In the genomic region with DNA sequence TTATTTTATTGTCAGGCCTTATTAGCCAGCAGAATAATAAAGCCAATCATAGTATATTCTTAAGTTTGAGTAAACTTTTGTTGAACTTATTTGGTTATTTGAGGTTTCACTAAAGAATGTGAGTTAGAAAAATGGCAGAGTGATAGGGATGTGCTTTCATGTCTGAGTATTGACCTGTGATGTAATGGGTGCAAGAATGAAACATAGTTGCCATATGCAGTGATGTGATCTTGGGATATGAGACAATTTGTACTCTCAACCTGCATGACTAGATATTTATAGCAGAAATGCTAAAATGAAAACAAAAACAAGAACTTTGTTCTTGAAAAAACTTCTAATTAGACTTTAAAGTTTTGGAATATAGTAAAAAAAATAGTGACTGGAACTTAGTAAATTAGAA, we compare ENCODE assay signal across 15 cellular contexts.
A peak's percentile ranks its signal among the peaks of the same experiment; 100 is the strongest.
DNase-seq lines count a peak whose midpoint lies in the region; ATAC-seq and TF ChIP-seq lines count a peak whose summit lies in the region.
"Had no signal": no experiment of that assay in that cellular context is flagged by ENCODE, and none has a peak within 500 bp of the region (broad histone marks: within the 10 kb centered on the region; RNA-seq: fewer than 3 reads in every experiment).

No MANE protein-coding gene starts in this region.

- no peak for ATAC-seq in HG02678 (IDR thresholded peaks at IDR 0.05; ENCODE audit: unreplicated experiment)
- ATAC-seq: CD8-positive, alpha-beta T cell had no signal

- peaks cover 5 to 26% (median 16%) of the 10 kb centered on the region in 8 donors for H3K9me3 ChIP-seq in spleen
- H3K9me3 ChIP-seq: HAP-1, SJSA1 had no signal

- H3K27ac ChIP-seq in spleen, result no peak overlapping the region
- H3K27ac ChIP-seq: SJSA1 had no signal

- intact Hi-C loops in spleen (cut with DNase I; ENCODE audit: low total_unique reads), result no loop called here

- H3K27me3 ChIP-seq in spleen (replicated peaks in 1 of 7), result no peaks in the 10 kb centered on the region
- H3K27me3 ChIP-seq: SJSA1 had no signal

- peak; percentile 28 for DNase-seq in LHCN-M2 (ENCODE audit: low read depth)
- DNase-seq in astrocyte of the spinal cord (ENCODE audit: low read depth, low spot score), result peak; percentile 42
- DNase-seq in fibroblast of villous mesenchyme (ENCODE audit: low read depth), result peak; percentile 60
- peak; percentile 68 for DNase-seq in skeletal muscle cell (ENCODE audit: low read depth)
- no peak for DNase-seq in NCI-H1436 treated with DMSO at 0.1 percent for 48 hours (lab: John Stamatoyannopoulos, UW)
- DNase-seq in spleen, result no peak
- no peak for DNase-seq in NCI-H510A treated with DMSO at 0.1 percent for 48 hours (lab: John Stamatoyannopoulos, UW)
- DNase-seq: CD8-positive, alpha-beta T cell; NCI-H1436; NCI-H2081 treated with DMSO at 0.1 percent for 48 hours; NCI-H345; NCI-H69 had no signal

- peaks cover 0 to 13% (median 0%) of the 10 kb centered on the region in 6 donors for H3K36me3 ChIP-seq in spleen
- H3K36me3 ChIP-seq: HAP-1, SJSA1 had no signal

- in situ Hi-C loops in astrocyte of the spinal cord (cut with HindIII; ENCODE audit: low sequenced_read_pairs), result no loop called here

- H3K4me1 ChIP-seq in spleen, result no peaks in the 10 kb centered on the region
- H3K4me1 ChIP-seq: HAP-1, SJSA1 had no signal

- H3K4me3 ChIP-seq in astrocyte of the spinal cord (ENCODE audit: low read depth, low read length) (no peak overlapping the region), fibroblast of villous mesenchyme (ENCODE audit: low read depth, low read length) (no peak overlapping the region), skeletal muscle cell (ENCODE audit: low read depth, low read length) (no peak overlapping the region), spleen (no peak overlapping the region)
- H3K4me3 ChIP-seq: HAP-1, SJSA1 had no signal

- TF ChIP-seq CTCF in astrocyte of the spinal cord (IDR thresholded peaks at IDR 0.05; ENCODE audit: low read depth, low read length), result no peak
- no peak for TF ChIP-seq CTCF in fibroblast of villous mesenchyme (IDR thresholded peaks at IDR 0.05; ENCODE audit: insufficient read depth, low read depth, low read length)
- no peak for TF ChIP-seq CTCF in spleen (IDR thresholded peaks at IDR 0.05 in 8 of 11, conservative IDR thresholded peaks at IDR 0.05 in 3 of 11)

- TF ChIP-seq POLR2A in spleen (IDR thresholded peaks at IDR 0.05), result no peak

Comparison
In these comparisons a context has a peak if more than half of its experiments do, and no peak if none do; other contexts are left out.
1. DNase-seq: peak in LHCN-M2 (single experiment), astrocyte of the spinal cord (single experiment), fibroblast of villous mesenchyme (single experiment) and skeletal muscle cell (single experiment); none in NCI-H1436 treated with DMSO at 0.1 percent for 48 hours (single experiment), spleen (single experiment) and NCI-H510A treated with DMSO at 0.1 percent for 48 hours (single experiment).